Comparison of ENCODE assay signal across 18 cellular contexts in the genomic region with DNA sequence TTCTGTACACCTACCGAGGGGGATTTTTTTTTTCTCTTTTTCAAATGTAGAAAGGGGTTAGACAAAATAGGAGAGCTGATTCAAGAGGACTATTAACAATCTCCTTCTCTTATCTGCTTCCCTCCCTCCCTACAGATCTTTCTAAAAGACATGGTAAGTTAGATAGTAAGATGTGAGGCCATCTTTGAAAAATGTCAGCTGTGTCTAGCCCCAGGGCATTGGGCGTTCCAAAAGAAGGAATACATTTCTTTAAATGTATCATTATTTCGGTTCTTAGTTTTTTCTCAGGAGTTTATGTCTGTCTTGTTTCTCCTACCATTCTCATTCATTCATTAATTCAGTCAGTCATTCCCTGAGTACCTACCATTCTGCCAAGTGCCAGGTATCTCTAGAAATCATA. TPM values are rescaled to one million over a fixed set of nuclear protein-coding genes. Genes with fewer than 3 reads are reported as not detected.
DNase-seq lines count a peak whose midpoint lies in the region; ATAC-seq, FAIRE-seq and TF ChIP-seq lines count a peak whose summit lies in the region.
"Had no signal": no experiment of that assay in that cellular context is flagged by ENCODE, and none has a peak within 500 bp of the region (broad histone marks: within the 10 kb centered on the region; RNA-seq: fewer than 3 reads in every experiment).

No MANE protein-coding gene starts in this region.

- intact Hi-C loops in Right ventricle myocardium inferior (cut with DNase I), result no loop called here
- intact Hi-C loops in natural killer cell (cut with micrococcal nuclease), result no loop called here

- peaks cover 60% of the 10 kb centered on the region for H3K4me1 Mint-ChIP-seq in GM23338
- peaks cover 35% of the 10 kb centered on the region for H3K4me1 Mint-ChIP-seq in neural progenitor cell
- H3K4me1 Mint-ChIP-seq in natural killer cell, result no peaks in the 10 kb centered on the region

- no peak overlapping the region for H3K56ac ChIP-seq in H1 (replicated peaks; ENCODE audit: insufficient read length, low read depth, low read length)

- no peaks in the 10 kb centered on the region for H3K9me2 ChIP-seq in GM23338 (ENCODE audit: insufficient read depth)

- H4K20me1 ChIP-seq in GM23338 (replicated peaks; ENCODE audit: insufficient read depth) (no peaks in the 10 kb centered on the region), H1 (replicated peaks in 1 of 2; ENCODE audit: control insufficient read depth in 1 of 2, insufficient read depth in 2 of 2, low read length in 2 of 2) (no peaks in the 10 kb centered on the region), neural progenitor cell (ENCODE audit: low read depth) (peaks cover 85% of the 10 kb centered on the region)
- H4K20me1 ChIP-seq: BLaER1 had no signal

- H3K4ac ChIP-seq in H1 (replicated peaks; ENCODE audit: insufficient read length, low read depth, low read length), result no peak overlapping the region

- DNase-seq in GM23338 (ENCODE audit: low spot score), result peak; percentile 35
- no peak for DNase-seq in H1 (ENCODE audit: low read depth in 1 of 2, low spot score in 2 of 2)
- no peak for DNase-seq in neural progenitor cell (ENCODE audit: low spot score)
- DNase-seq in Right ventricle myocardium inferior (ENCODE audit: missing footprints), result no peak
- DNase-seq in stimulated activated CD4-positive, alpha-beta T cell treated with anti-CD3 and anti-CD28 coated beads, Interleukin-2, amount 100 ng/mL, for 24 hours, result no peak
- no peak for DNase-seq in natural killer cell
- DNase-seq: 8988T; Calu3; CD8-positive, alpha-beta T cell; DMS79 treated with DMSO at 0.1 percent for 48 hours; GF-D8; GOT3 had no signal

- H3K23me2 ChIP-seq in H1 (ENCODE audit: low read depth, low read length), result no peaks in the 10 kb centered on the region

- H3K23ac ChIP-seq in H1 (ENCODE audit: insufficient read length), result no peak overlapping the region

- no peak overlapping the region for H2BK15ac ChIP-seq in H1 (ENCODE audit: low read length)

- H3K4me2 ChIP-seq in GM23338 (peak overlapping the region; percentile 64), H1 (ENCODE audit: insufficient read depth in 1 of 2, low read depth in 2 of 2, low read length in 2 of 2) (peak overlapping the region; percentile 80 to 94; a peak in 3 of 4 replicates), neural progenitor cell (peak overlapping the region; percentile 73)

- H3K79me2 ChIP-seq in GM23338 (replicated peaks; ENCODE audit: insufficient read depth) (no peaks in the 10 kb centered on the region), H1 (ENCODE audit: control insufficient read depth in 1 of 2, insufficient read depth in 2 of 2, low read length in 2 of 2) (peaks cover 0 to 10% of the 10 kb centered on the region in 2 experiments; a peak in 2 of 4 replicates), neural progenitor cell (ENCODE audit: low read depth) (peaks cover 95% of the 10 kb centered on the region)

- H3K36me3 Mint-ChIP-seq in GM23338 (ENCODE audit: low read depth), result peaks cover 7% of the 10 kb centered on the region
- peaks cover 28% of the 10 kb centered on the region for H3K36me3 Mint-ChIP-seq in neural progenitor cell
- no peaks in the 10 kb centered on the region for H3K36me3 Mint-ChIP-seq in natural killer cell
- H3K36me3 Mint-ChIP-seq: CD14-positive monocyte; CD8-positive, alpha-beta T cell had no signal

- no peak overlapping the region for H2BK20ac ChIP-seq in H1 (ENCODE audit: low read length)

- H3K4me3 ChIP-seq in GM23338 (peak overlapping the region; percentile 34), HUES6 (ENCODE audit: low read depth, low read length) (no peak overlapping the region), H1 (ENCODE audit: extremely low read depth in 1 of 4, insufficient read depth in 2 of 4, low read depth in 3 of 4, low read length in 4 of 4) (peak overlapping the region in 1 of 4 experiments; percentile 50; a peak in 2 of 8 replicates), neural progenitor cell (peak overlapping the region; percentile 25)
- H3K4me3 ChIP-seq: BLaER1, HAP-1 had no signal

- no peak for TF ChIP-seq EP300 in H1 (IDR thresholded peaks at IDR 0.05; ENCODE audit: borderline replicate concordance in 1 of 2, low read depth in 2 of 2, low read length in 2 of 2)

- no peaks in the 10 kb centered on the region for H3K79me1 ChIP-seq in H1 (ENCODE audit: low read depth, low read length)

- no peaks in the 10 kb centered on the region for H3K36me3 ChIP-seq in GM23338 (ENCODE audit: insufficient read depth)
- no peaks in the 10 kb centered on the region; the same call in 1 of the 2 replicates for H3K36me3 ChIP-seq in HUES6 (ENCODE audit: control insufficient read depth, insufficient read depth, low read length)
- no peaks in the 10 kb centered on the region for H3K36me3 ChIP-seq in H1 (ENCODE audit: control insufficient read depth in 2 of 4, insufficient read depth in 4 of 4, low read length in 3 of 4)
- no peaks in the 10 kb centered on the region for H3K36me3 ChIP-seq in neural progenitor cell
- H3K36me3 ChIP-seq: BLaER1, HAP-1 had no signal

- H3K27me3 Mint-ChIP-seq in GM23338 (ENCODE audit: insufficient read depth, low read depth, poor library complexity) (peaks cover 5% of the 10 kb centered on the region), neural progenitor cell (ENCODE audit: insufficient read depth, low read depth) (peaks cover 2% of the 10 kb centered on the region), natural killer cell (ENCODE audit: low read depth in 2 of 2) (peaks cover 23 to 41% of the 10 kb centered on the region in 2 donors)

- no peaks in the 10 kb centered on the region; the same call in 2 of the 3 replicates for H3K9me3 Mint-ChIP-seq in GM23338
- H3K9me3 Mint-ChIP-seq in neural progenitor cell, result no peaks in the 10 kb centered on the region
- no peaks in the 10 kb centered on the region for H3K9me3 Mint-ChIP-seq in natural killer cell
- H3K9me3 Mint-ChIP-seq: CD8-positive, alpha-beta T cell had no signal

- H2AFZ ChIP-seq in GM23338, result no peak overlapping the region
- H2AFZ ChIP-seq in H1 (ENCODE audit: low read length), result no peak overlapping the region
- H2AFZ ChIP-seq in neural progenitor cell (replicated peaks), result no peak overlapping the region

- TF ChIP-seq CTCF in GM23338 (conservative IDR thresholded peaks at IDR 0.05; ENCODE audit: low read depth in 2 of 2) (no peak), H1 (IDR thresholded peaks at IDR 0.05; ENCODE audit: control extremely low read depth in 1 of 3, insufficient read depth in 1 of 3, low read depth in 1 of 3, low read length in 3 of 3) (no peak), neural progenitor cell (IDR thresholded peaks at IDR 0.05) (no peak), natural killer cell (IDR thresholded peaks at IDR 0.05) (no peak)

- TF ChIP-seq POLR2A in H1 (IDR thresholded peaks at IDR 0.05; ENCODE audit: control extremely low read depth in 1 of 2, low read depth in 2 of 2, low read length in 2 of 2), result no peak

- H3K27ac ChIP-seq in GM23338 (ENCODE audit: low read depth) (peak overlapping the region; percentile 76), HUES6 (ENCODE audit: low read depth, low read length) (peak overlapping the region; percentile 90), H1 (ENCODE audit: low read depth, low read length) (no peak overlapping the region), neural progenitor cell (no peak overlapping the region)
- H3K27ac ChIP-seq: BLaER1 had no signal

- CTCF ChIA-PET in H1 (lab: Charles Lee; ENCODE audit: partially characterized antibody), result interaction anchor here (1.2 to 1.9 kb wide), 3 partner anchors 12 to 43 kb away, joined by 3 to 5 read pairs (median 3); a partner anchor contains a TSS

- no peak overlapping the region for H3K9ac ChIP-seq in HUES6 (ENCODE audit: low read length)
- no peak overlapping the region for H3K9ac ChIP-seq in H1 (replicated peaks in 1 of 4; ENCODE audit: extremely low read depth in 1 of 4, low read depth in 3 of 4, low read length in 3 of 4)
- H3K9ac ChIP-seq in neural progenitor cell, result no peak overlapping the region
- H3K9ac ChIP-seq: BLaER1 had no signal

- H2AK5ac ChIP-seq in H1 (ENCODE audit: low read depth, low read length), result no peak overlapping the region

- H2BK120ac ChIP-seq in H1 (replicated peaks; ENCODE audit: low read depth, low read length), result no peak overlapping the region

- H4K91ac ChIP-seq in H1 (replicated peaks; ENCODE audit: insufficient read length, low read length), result no peak overlapping the region

- no peak overlapping the region for H3K14ac ChIP-seq in H1 (ENCODE audit: insufficient read length)

- no peaks in the 10 kb centered on the region for H3K9me3 ChIP-seq in HUES6 (ENCODE audit: control insufficient read depth, insufficient read depth, low read depth, low read length)
- H3K9me3 ChIP-seq in H1 (ENCODE audit: insufficient read depth in 2 of 2, low read depth in 1 of 2, low read length in 1 of 2), result no peaks in the 10 kb centered on the region
- H3K9me3 ChIP-seq in neural progenitor cell (ENCODE audit: low read depth), result no peaks in the 10 kb centered on the region
- H3K9me3 ChIP-seq: BLaER1, HAP-1 had no signal

- POLR2A ChIA-PET in H1 (lab: Charles Lee; ENCODE audit: partially characterized antibody), result interaction anchor here (0.6 to 3.0 kb wide), 5 partner anchors 13 to 63 kb away, joined by 3 to 31 read pairs (median 4); partner anchors contain the start of gene BCL9

- no peak overlapping the region for H4K5ac ChIP-seq in H1 (ENCODE audit: insufficient read length, low read depth, low read length)

- H3K27me3 ChIP-seq in GM23338 (ENCODE audit: insufficient read depth), result no peaks in the 10 kb centered on the region
- no peaks in the 10 kb centered on the region for H3K27me3 ChIP-seq in HUES6 (ENCODE audit: control insufficient read depth, insufficient read depth, low read length)
- H3K27me3 ChIP-seq in H1 (replicated peaks in 1 of 4; ENCODE audit: control insufficient read depth in 3 of 4, extremely low read depth in 1 of 4, insufficient read depth in 3 of 4, low read length in 3 of 4), result no peaks in the 10 kb centered on the region
- H3K27me3 ChIP-seq in neural progenitor cell, result no peaks in the 10 kb centered on the region
- H3K27me3 ChIP-seq: BLaER1 had no signal

- peaks cover 54% of the 10 kb centered on the region for H3K4me1 ChIP-seq in GM23338 (ENCODE audit: insufficient read depth)
- H3K4me1 ChIP-seq in HUES6 (ENCODE audit: control insufficient read depth, insufficient read depth, low read length), result peaks cover 56% of the 10 kb centered on the region
- H3K4me1 ChIP-seq in H1 (replicated peaks in 1 of 4; ENCODE audit: control insufficient read depth in 3 of 4, insufficient read depth in 4 of 4, low read length in 3 of 4), result peaks cover 2 to 16% (median 11%) of the 10 kb centered on the region in 4 experiments; a peak in 4 of 7 replicates
- H3K4me1 ChIP-seq in neural progenitor cell, result peaks cover 34% of the 10 kb centered on the region

- H3F3A ChIP-seq in GM23338 (replicated peaks; ENCODE audit: low read depth), result no peaks in the 10 kb centered on the region
- H3F3A ChIP-seq in neural progenitor cell (ENCODE audit: low read depth), result peaks cover 21% of the 10 kb centered on the region

- H2BK12ac ChIP-seq in H1 (ENCODE audit: low read depth, low read length), result no peak overlapping the region

- H3K18ac ChIP-seq in H1 (ENCODE audit: extremely low read depth, low read length), result no peak overlapping the region

- TF ChIP-seq RAD21 in H1 (IDR thresholded peaks at IDR 0.05 in 1 of 2, conservative IDR thresholded peaks at IDR 0.05 in 1 of 2; ENCODE audit: low read depth in 2 of 2, low read length in 2 of 2), result no peak

- FAIRE-seq in H1 (lab: Jason Lieb, UNC), result no peak
- FAIRE-seq: HTR-8/SVneo had no signal

- H2BK5ac ChIP-seq in H1 (ENCODE audit: low read depth, low read length), result no peak overlapping the region

- WGBS in H1 (ENCODE audit: extremely low coverage in 1 of 2, insufficient coverage in 1 of 2, insufficient read length in 1 of 2, insufficient replicate concordance in 2 of 2, low coverage in 1 of 2, low lambda C conversion rate in 2 of 2, missing lambda C conversion rate in 1 of 2), 2 experiments, result 64% methylated on average over 3 of the region's 3 CpGs; no CpG with 5 or more reads in 1 of the 2 experiments

- H3K27ac Mint-ChIP-seq in GM23338 (peak overlapping the region; percentile 98), neural progenitor cell (no peak overlapping the region), natural killer cell (no peak overlapping the region)
- H3K27ac Mint-ChIP-seq: CD14-positive monocyte; CD8-positive, alpha-beta T cell had no signal

- peak overlapping the region; percentile 66; the same call in 1 of the 3 replicates for H3K4me3 Mint-ChIP-seq in GM23338
- no peak overlapping the region for H3K4me3 Mint-ChIP-seq in neural progenitor cell
- no peak overlapping the region for H3K4me3 Mint-ChIP-seq in natural killer cell
- H3K4me3 Mint-ChIP-seq: CD8-positive, alpha-beta T cell had no signal

- H4K8ac ChIP-seq in H1 (ENCODE audit: extremely low read depth, insufficient read depth, low read length), result no peak overlapping the region

- ATAC-seq in GM23338, result peak; percentile 13; the same call in 2 of the 3 replicates
- ATAC-seq in Right ventricle myocardium inferior, result no peak
- ATAC-seq in HG03378 (IDR thresholded peaks at IDR 0.05; ENCODE audit: unreplicated experiment), result no peak
- no peak for ATAC-seq in natural killer cell
- ATAC-seq: CD8-positive, alpha-beta T cell had no signal

RNA-seq across cellular contexts. Expression of gene BCL9, which starts 27.2 kb away (rescaled TPM):
- total RNA-seq in GM23338 (2014; rRNA removed; shearing (Covaris generic)), result 33.8 and 46.1 TPM in 2 replicates
- polyA plus RNA-seq in GM23338 (2016; fragmentation: Nextera tagmentation; extraction: Ambion mirVana), result 11.7 and 13.2 TPM in 2 replicates
- total RNA-seq in H1 (2021; fragmentation: NEBNext Ultra II Directional; extraction: Animal tissue kit (Norgen Biotek cat#: 25700)), result 38.7 and 44.6 TPM in 2 replicates
- polyA plus RNA-seq in H1 (2011; rRNA removed), result 25.2 and 30.8 TPM in 2 replicates
- 21.4 TPM for polyA plus RNA-seq in H1 (2011; cell fraction: cytosol; rRNA removed)
- 37.2 TPM for polyA plus RNA-seq in H1 (2011; cell fraction: nucleus; rRNA removed)
- 37.2 to 45.7 TPM (median 42.6 TPM) in 4 replicates for polyA plus RNA-seq in H1 (2012, experiment 1 of 2)
- 22.6 TPM for polyA plus RNA-seq in H1 (2012, experiment 2 of 2)
- 27.0 TPM for polyA plus RNA-seq in H1 (2013, experiment 1 of 2)
- polyA plus RNA-seq in H1 (2013, experiment 2 of 2), result 26.9 TPM
- polyA minus RNA-seq in H1 (2011; rRNA and poly(A)+ RNA removed), result 22.4 and 27.3 TPM in 2 replicates
- polyA minus RNA-seq in H1 (2011; cell fraction: cytosol; rRNA and poly(A)+ RNA removed), result 20.9 TPM
- polyA minus RNA-seq in H1 (2011; cell fraction: nucleus; rRNA and poly(A)+ RNA removed), result 31.5 TPM
- 48.7 and 61.1 TPM in 2 replicates for total RNA-seq in neural progenitor cell (ENCODE audit: low replicate concordance)
- 8.6 TPM for total RNA-seq in Right ventricle myocardium inferior
- total RNA-seq in natural killer cell, result 10 to 100 TPM; 11.0 to 21.1 (median 13.5) TPM

Comparison
In these comparisons a context has a peak if more than half of its experiments do, and no peak if none do; other contexts are left out.
1. H3K27ac ChIP-seq: peak in GM23338 (single experiment) and HUES6 (single experiment); none in H1 (single experiment) and neural progenitor cell (single experiment).
2. Peak in every context shown above with its lines, with median percentiles within 50 percentile points of each other: H3K4me2 ChIP-seq.